19 cellular contexts compared by ENCODE assay signal in genomic region chr11:74941492-74941891, GRCh38.
"Had no signal": no experiment of that assay in that cellular context is flagged by ENCODE, and none has a peak within 500 bp of the region (broad histone marks: within the 10 kb centered on the region; RNA-seq: fewer than 3 reads in every experiment).

No MANE protein-coding gene starts in this region.

- H3K4me1 Mint-ChIP-seq: immature natural killer cell, neural progenitor cell had no signal

- H3K4me3 ChIP-seq: ascending aorta, gastrocnemius medialis, heart right ventricle, mucosa of descending colon, neural progenitor cell, skin epidermis had no signal

- H3K4me1 ChIP-seq: ascending aorta, neural progenitor cell had no signal

- H3K27ac Mint-ChIP-seq: activated naive CD4-positive, alpha-beta T cell treated with anti-CD3 and anti-CD28 coated beads for 36 hours; immature natural killer cell; neural progenitor cell; progenitor cell of endocrine pancreas had no signal

- H3K9me3 ChIP-seq: ascending aorta, gastrocnemius medialis, heart right ventricle, mucosa of descending colon had no signal

- H3K9me3 Mint-ChIP-seq: activated naive CD4-positive, alpha-beta T cell treated with anti-CD3 and anti-CD28 coated beads for 36 hours; immature natural killer cell; naive thymus-derived CD4-positive, alpha-beta T cell; neural progenitor cell had no signal

- ATAC-seq: activated CD4-positive, CD25-positive, alpha-beta regulatory T cell treated with anti-CD3 and anti-CD28 coated beads, Interleukin-2, amount 50 U/mL, for 24 hours; mucosa of descending colon; naive thymus-derived CD4-positive, alpha-beta T cell; SK-N-SH treated with all-trans-retinoic acid at 6 μM for 48 hours had no signal

- DNase-seq: activated CD4-positive, alpha-beta T cell treated with anti-CD3 and anti-CD28 coated beads, Interleukin-2, amount 50 U/mL, for 1 hour; activated naive CD4-positive, alpha-beta T cell treated with anti-CD3 and anti-CD28 coated beads for 36 hours; cerebellar nuclear complex; effector CD4-positive, alpha-beta T cell; gastrocnemius medialis; heart right ventricle; immature natural killer cell; kidney glomerular epithelial cell; mesenchymal stem cell; mucosa of descending colon; naive thymus-derived CD4-positive, alpha-beta T cell; stimulated activated CD4-positive, alpha-beta T cell treated with anti-CD3 and anti-CD28 coated beads, Interleukin-15, amount 100 ng/mL, for 24 hours; stimulated activated CD4-positive, alpha-beta T cell treated with anti-CD3 and anti-CD28 coated beads, Interleukin-2, amount 100 ng/mL, for 48 hours had no signal

- H3K27me3 Mint-ChIP-seq: naive thymus-derived CD4-positive, alpha-beta T cell; progenitor cell of endocrine pancreas had no signal

- H3K27me3 ChIP-seq: ascending aorta, gastrocnemius medialis, heart right ventricle, neural progenitor cell had no signal

- H3K27ac ChIP-seq: ascending aorta, gastrocnemius medialis, heart right ventricle, neural progenitor cell had no signal

- H3K36me3 ChIP-seq: neural progenitor cell had no signal

- H3K4me3 Mint-ChIP-seq: activated naive CD4-positive, alpha-beta T cell treated with anti-CD3 and anti-CD28 coated beads for 36 hours; immature natural killer cell; naive thymus-derived CD4-positive, alpha-beta T cell; neural progenitor cell had no signal
